In genomic region chr3:149809694-149810093, GRCh38 we compare ENCODE assay signal across 29 cellular contexts. TPM values are rescaled to one million over a fixed set of nuclear protein-coding genes. Genes with fewer than 3 reads are reported as not detected.
"Had no signal": no experiment of that assay in that cellular context is flagged by ENCODE, and none has a peak within 500 bp of the region (broad histone marks: within the 10 kb centered on the region; RNA-seq: fewer than 3 reads in every experiment).

No MANE protein-coding gene starts in this region.

- H3K4me3 Mint-ChIP-seq: activated CD4-positive, alpha-beta T cell treated with anti-CD3 and anti-CD28 coated beads, Interleukin-2, amount 10 ng/mL, durations not matched to agents 7 days and 5 days; activated CD8-positive, alpha-beta T cell treated with anti-CD3 and anti-CD28 coated beads for 36 hours; central memory CD8-positive, alpha-beta T cell; T-cell; T-helper 2 cell treated with Interferon-gamma antibody and Interleukin-4, amounts not matched to agents 5 μg/mL and 100 μg/mL, for 36 hours had no signal

- H3K27ac ChIP-seq: adrenal gland, esophagus muscularis mucosa, gastroesophageal sphincter, lower lobe of right lung, thoracic aorta, upper lobe of left lung, WERI-Rb-1 had no signal

- DNase-seq: activated CD4-positive, alpha-beta T cell treated with anti-CD3 and anti-CD28 coated beads, Interleukin-2, amount 10 ng/mL, durations not matched to agents 7 days and 5 days; activated CD4-positive, CD25-positive, alpha-beta regulatory T cell treated with anti-CD3 and anti-CD28 coated beads, Interleukin-2, amount 50 U/mL, for 72 hours; activated CD8-positive, alpha-beta T cell treated with anti-CD3 and anti-CD28 coated beads for 36 hours; activated T-cell treated with anti-CD3 and anti-CD28 coated beads, Interleukin-2, amount 50 U/mL, for 1 hour; adrenal gland; effector memory CD4-positive, alpha-beta T cell; head of caudate nucleus; hypothalamus; islet precursor cell; left cardiac atrium; lower lobe of right lung; naive B cell; stimulated activated CD4-positive, alpha-beta T cell treated with anti-CD3 and anti-CD28 coated beads, Interleukin-4, amount 100 ng/mL, for 1 hour; stimulated activated naive CD4-positive, alpha-beta T cell; T-cell; upper lobe of left lung; WERI-Rb-1 had no signal

- H3K36me3 Mint-ChIP-seq: naive B cell, T-cell had no signal

- H3K27me3 Mint-ChIP-seq: naive B cell had no signal

- H3K9me3 Mint-ChIP-seq: activated CD4-positive, alpha-beta T cell treated with anti-CD3 and anti-CD28 coated beads, Interleukin-2, amount 10 ng/mL, durations not matched to agents 7 days and 5 days; activated CD8-positive, alpha-beta T cell treated with anti-CD3 and anti-CD28 coated beads for 36 hours; activated naive CD4-positive, alpha-beta T cell treated with anti-CD3 and anti-CD28 coated beads, Interleukin-2, amount 50 U/mL, for 72 hours; central memory CD8-positive, alpha-beta T cell; naive B cell; T-cell; T-helper 2 cell treated with Interferon-gamma antibody and Interleukin-4, amounts not matched to agents 5 μg/mL and 100 μg/mL, for 36 hours had no signal

- H3K9me3 ChIP-seq: adrenal gland, esophagus muscularis mucosa, gastroesophageal sphincter, lower lobe of right lung, thoracic aorta, upper lobe of left lung had no signal

- H3K27me3 ChIP-seq: adrenal gland, esophagus muscularis mucosa, gastroesophageal sphincter, upper lobe of left lung had no signal

- ATAC-seq: activated CD8-positive, alpha-beta T cell treated with anti-CD3 and anti-CD28 coated beads for 36 hours; activated naive CD4-positive, alpha-beta T cell treated with anti-CD3 and anti-CD28 coated beads, Interleukin-2, amount 50 U/mL, for 72 hours; gastroesophageal sphincter; left cardiac atrium; lower lobe of right lung; T-cell had no signal

- H3K36me3 ChIP-seq: adrenal gland, esophagus muscularis mucosa, gastroesophageal sphincter, lower lobe of right lung, thoracic aorta, upper lobe of left lung, WERI-Rb-1 had no signal

- FAIRE-seq: astrocyte had no signal

- H3K4me3 ChIP-seq: adrenal gland, esophagus muscularis mucosa, gastroesophageal sphincter, lower lobe of right lung, thoracic aorta, upper lobe of left lung had no signal

- H3K27ac Mint-ChIP-seq: activated CD4-positive, alpha-beta T cell treated with anti-CD3 and anti-CD28 coated beads, Interleukin-2, amount 10 ng/mL, durations not matched to agents 7 days and 5 days; activated CD8-positive, alpha-beta T cell treated with anti-CD3 and anti-CD28 coated beads for 36 hours; activated naive CD4-positive, alpha-beta T cell treated with anti-CD3 and anti-CD28 coated beads, Interleukin-2, amount 50 U/mL, for 72 hours; naive B cell; progenitor cell of endocrine pancreas; T-cell; T-helper 2 cell treated with Interferon-gamma antibody and Interleukin-4, amounts not matched to agents 5 μg/mL and 100 μg/mL, for 36 hours had no signal

RNA-seq across cellular contexts. Expression of gene ANKUB1, which starts 17.3 kb away (rescaled TPM):
- total RNA-seq: activated CD4-positive, alpha-beta T cell treated with anti-CD3 and anti-CD28 coated beads, Interleukin-2, amount 10 ng/mL, durations not matched to agents 7 days and 5 days; activated CD8-positive, alpha-beta T cell treated with anti-CD3 and anti-CD28 coated beads for 36 hours; activated naive CD4-positive, alpha-beta T cell treated with anti-CD3 and anti-CD28 coated beads, Interleukin-2, amount 50 U/mL, for 72 hours; adrenal gland; astrocyte; dermis microvascular lymphatic vessel endothelial cell; gastroesophageal sphincter; left cardiac atrium; mesenteric fat pad; mucosa of gallbladder; omental fat pad; progenitor cell of endocrine pancreas; T-cell had no signal
